In the genomic region with DNA sequence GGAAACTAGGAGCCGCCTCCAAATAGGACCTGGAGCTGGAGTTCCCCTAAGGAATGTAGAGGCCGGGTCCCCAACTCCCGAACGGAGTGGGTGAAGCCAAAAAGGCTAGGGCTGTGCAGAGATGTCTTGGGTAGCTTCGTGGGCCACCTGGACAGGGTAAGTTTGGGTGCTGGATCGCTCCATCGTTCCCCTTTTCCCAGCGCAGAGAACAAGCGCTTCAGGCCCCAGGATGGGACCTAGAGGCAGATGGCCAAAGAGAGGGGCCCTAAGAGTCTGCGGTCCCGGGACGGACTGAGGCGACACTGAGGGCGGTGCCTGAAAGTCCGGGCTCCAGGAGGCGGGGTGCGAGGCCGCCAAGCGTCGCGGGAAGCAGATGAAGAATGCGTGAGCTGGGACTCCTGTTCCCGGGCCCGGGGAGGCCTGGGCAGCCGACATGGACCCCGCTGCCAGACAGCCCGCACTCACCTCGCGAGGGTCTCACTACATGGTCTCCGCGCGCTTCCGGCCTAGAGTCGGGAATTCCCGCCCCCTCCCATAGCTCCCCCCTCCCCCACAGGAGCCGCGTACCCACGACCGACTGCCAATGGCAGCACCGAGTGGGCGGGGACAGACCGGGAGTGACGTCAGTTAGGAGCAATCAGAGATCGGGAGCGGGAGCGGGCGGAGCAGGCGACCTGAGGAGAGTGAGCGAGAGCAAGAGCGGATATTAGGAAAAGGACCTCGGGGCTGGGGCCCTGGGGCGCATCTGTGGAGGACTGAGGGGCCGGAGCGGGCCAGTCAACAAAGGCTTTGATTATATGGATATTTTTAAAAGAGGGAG, we compare ENCODE assay signal across 1 cellular context.
A peak's percentile ranks its signal among the peaks of the same experiment; 100 is the strongest.
TF ChIP-seq lines count a peak whose summit lies in the region.

Gene SLC39A1 (minus strand): TSS at position 508 of the 820 bp plus-strand sequence. CDS start 822 bp downstream, outside the sequence.

TF ChIP-seq in GM12878, 131 proteins besides CTCF, POLR2A, EP300 and RAD21 (continued from another document and continues in another):
- TF ChIP-seq ZBTB11 (CRISPR knock-in tag; IDR thresholded peaks at IDR 0.05) (no peak), FOXM1 (IDR thresholded peaks at IDR 0.05; ENCODE audit: low read depth, low read length) (no peak), MEF2A (IDR thresholded peaks at IDR 0.05; ENCODE audit: insufficient read depth, low read depth, low read length) (no peak), NFIC (IDR thresholded peaks at IDR 0.05; ENCODE audit: low read depth, low read length) (no peak), EED (IDR thresholded peaks at IDR 0.05; ENCODE audit: low read depth) (peak; percentile 2; the same call in 1 of the 2 replicates), SIX5 (IDR thresholded peaks at IDR 0.05; ENCODE audit: low read depth, low read length, severe bottlenecking) (no peak), EZH2 (IDR thresholded peaks at IDR 0.05; ENCODE audit: borderline replicate concordance, control insufficient read depth, low read depth, low read length) (no peak), NFXL1 (IDR thresholded peaks at IDR 0.05; ENCODE audit: borderline replicate concordance) (no peak), SRF (IDR thresholded peaks at IDR 0.05; ENCODE audit: low read depth in 2 of 2, low read length in 2 of 2) (no peak), TCF3 (IDR thresholded peaks at IDR 0.05; ENCODE audit: borderline replicate concordance, insufficient read depth, low read depth, low read length) (no peak), ZNF207 (IDR thresholded peaks at IDR 0.05; ENCODE audit: borderline replicate concordance) (0 out of 2 replicates have a peak, but pooled peaks have one; percentile 40), SP1 (IDR thresholded peaks at IDR 0.05; ENCODE audit: low read depth, low read length) (peak; percentile 87), REST (IDR thresholded peaks at IDR 0.05; ENCODE audit: low read depth, low read length) (no peak), CREM (IDR thresholded peaks at IDR 0.05; ENCODE audit: low read depth) (peak; percentile 84), ZNF592 (IDR thresholded peaks at IDR 0.05) (no peak; the same call in 1 of the 2 replicates), POLR2AphosphoS5 (IDR thresholded peaks at IDR 0.05; ENCODE audit: low read length) (peak; percentile 72), POU2F2 (IDR thresholded peaks at IDR 0.05; ENCODE audit: borderline replicate concordance, low read depth, low read length) (no peak), RELA (IDR thresholded peaks at IDR 0.05; ENCODE audit: borderline replicate concordance, partially characterized antibody) (peak; percentile 10), BCL3 (IDR thresholded peaks at IDR 0.05; ENCODE audit: borderline replicate concordance, insufficient read depth, low read depth, low read length, poor library complexity, severe bottlenecking) (no peak), DPF2 (IDR thresholded peaks at IDR 0.05) (peak; percentile 37), ATF7 (IDR thresholded peaks at IDR 0.05; ENCODE audit: low read depth) (peak; percentile 96), NR2C1 (IDR thresholded peaks at IDR 0.05) (no peak), HCFC1 (IDR thresholded peaks at IDR 0.05; ENCODE audit: low read length) (no peak; the same call in 1 of the 2 replicates), ZBED1 (IDR thresholded peaks at IDR 0.05; ENCODE audit: borderline replicate concordance) (no peak), ZNF24 (IDR thresholded peaks at IDR 0.05) (no peak), BMI1 (IDR thresholded peaks at IDR 0.05; ENCODE audit: borderline replicate concordance) (no peak), TCF7 (IDR thresholded peaks at IDR 0.05; ENCODE audit: borderline replicate concordance) (no peak), IRF3 (IDR thresholded peaks at IDR 0.05) (no peak), ZBTB33 (IDR thresholded peaks at IDR 0.05) (no peak), ZNF384 (IDR thresholded peaks at IDR 0.05; ENCODE audit: borderline replicate concordance, low read depth, low read length) (no peak), RAD51 (IDR thresholded peaks at IDR 0.05) (no peak), CBX3 (IDR thresholded peaks at IDR 0.05; ENCODE audit: borderline replicate concordance, low read depth) (no peak), SUZ12 (IDR thresholded peaks at IDR 0.05; ENCODE audit: unreplicated experiment) (no peak), BCLAF1 (IDR thresholded peaks at IDR 0.05) (no peak), SMARCA5 (IDR thresholded peaks at IDR 0.05) (0 out of 2 replicates have a peak, but pooled peaks have one; percentile 14), TCF12 (IDR thresholded peaks at IDR 0.05; ENCODE audit: low read depth, low read length) (no peak)
